ENCODE assay signal across 9 cellular contexts in genomic region chr4:113645771-113646455, GRCh38.
DNase-seq lines count a peak whose midpoint lies in the region; ATAC-seq, FAIRE-seq and TF ChIP-seq lines count a peak whose summit lies in the region.
"Had no signal": no experiment of that assay in that cellular context is flagged by ENCODE, and none has a peak within 500 bp of the region (broad histone marks: within the 10 kb centered on the region; RNA-seq: fewer than 3 reads in every experiment).

No MANE protein-coding gene starts in this region.

- H3K79me2 ChIP-seq in H1 (ENCODE audit: control insufficient read depth in 1 of 2, insufficient read depth in 2 of 2, low read length in 2 of 2) (no peaks in the 10 kb centered on the region), mesendoderm (ENCODE audit: control insufficient read depth, insufficient read depth, low read length) (no peaks in the 10 kb centered on the region)

- H2AK5ac ChIP-seq in H1 (ENCODE audit: low read depth, low read length), result no peak overlapping the region
- no peak overlapping the region for H2AK5ac ChIP-seq in mesendoderm (ENCODE audit: low read length)

- H3K27ac ChIP-seq in H1 (ENCODE audit: low read depth, low read length) (no peak overlapping the region; the same call in 1 of the 2 replicates), mesendoderm (ENCODE audit: low read depth, low read length) (peak overlapping the region; percentile 90)

- H2BK120ac ChIP-seq in H1 (replicated peaks; ENCODE audit: low read depth, low read length) (no peak overlapping the region), mesendoderm (ENCODE audit: low read depth, low read length) (no peak overlapping the region)

- H3K4me3 ChIP-seq in H1 (ENCODE audit: extremely low read depth in 1 of 4, insufficient read depth in 2 of 4, low read depth in 3 of 4, low read length in 4 of 4) (no peak overlapping the region), mesendoderm (ENCODE audit: low read length) (no peak overlapping the region)

- H3K14ac ChIP-seq in H1 (ENCODE audit: insufficient read length), result no peak overlapping the region

- no peak for TF ChIP-seq POLR2A in H1 (IDR thresholded peaks at IDR 0.05; ENCODE audit: control extremely low read depth in 1 of 2, low read depth in 2 of 2, low read length in 2 of 2)

- CTCF ChIA-PET in H1 (lab: Charles Lee; ENCODE audit: partially characterized antibody), result interaction anchor here (0.7 to 0.8 kb wide), 2 partner anchors 251 kb away, joined by 3 read pairs; no protein-coding TSS in a partner anchor

- H3K4me1 ChIP-seq in H1 (replicated peaks in 1 of 4; ENCODE audit: control insufficient read depth in 3 of 4, insufficient read depth in 4 of 4, low read length in 3 of 4) (peaks cover 4 to 14% (median 7%) of the 10 kb centered on the region in 4 experiments; a peak in 4 of 7 replicates), mesendoderm (ENCODE audit: control insufficient read depth, low read depth, low read length) (peaks cover 2% of the 10 kb centered on the region)

- no peak overlapping the region for H3K4me2 ChIP-seq in H1 (ENCODE audit: insufficient read depth in 1 of 2, low read depth in 2 of 2, low read length in 2 of 2)
- H3K4me2 ChIP-seq in mesendoderm (ENCODE audit: low read length), result no peak overlapping the region

- no peak for TF ChIP-seq EP300 in H1 (IDR thresholded peaks at IDR 0.05; ENCODE audit: borderline replicate concordance in 1 of 2, low read depth in 2 of 2, low read length in 2 of 2)

- 0 out of 2 replicates have a peak overlapping the region, but pooled peaks have one; percentile 23 for H2BK20ac ChIP-seq in H1 (ENCODE audit: low read length)

- H3K18ac ChIP-seq in H1 (ENCODE audit: extremely low read depth, low read length) (no peak overlapping the region), mesendoderm (ENCODE audit: low read length) (peak overlapping the region; percentile 75)

- H3K79me1 ChIP-seq in H1 (ENCODE audit: low read depth, low read length) (no peaks in the 10 kb centered on the region), mesendoderm (ENCODE audit: low read length) (no peaks in the 10 kb centered on the region)

- no peak overlapping the region for H4K8ac ChIP-seq in H1 (ENCODE audit: extremely low read depth, insufficient read depth, low read length)
- H4K8ac ChIP-seq in mesendoderm (ENCODE audit: low read depth, low read length), result no peak overlapping the region

- H2BK12ac ChIP-seq in H1 (ENCODE audit: low read depth, low read length), result no peak overlapping the region

- FAIRE-seq in H1 (lab: Jason Lieb, UNC), result peak; percentile 85

- no peak overlapping the region for H2AFZ ChIP-seq in H1 (ENCODE audit: low read length)

- no peak overlapping the region for H3K23ac ChIP-seq in H1 (ENCODE audit: insufficient read length)
- no peak overlapping the region for H3K23ac ChIP-seq in mesendoderm (ENCODE audit: low read length)

- no peak for ATAC-seq in HG03159 (IDR thresholded peaks at IDR 0.05; ENCODE audit: unreplicated experiment)

- no peak overlapping the region for H4K91ac ChIP-seq in H1 (replicated peaks; ENCODE audit: insufficient read length, low read length)

- no peak overlapping the region for H3K4ac ChIP-seq in H1 (replicated peaks; ENCODE audit: insufficient read length, low read depth, low read length)
- no peak overlapping the region for H3K4ac ChIP-seq in mesendoderm (ENCODE audit: low read depth, low read length)

- H3K27me3 ChIP-seq in H1 (replicated peaks in 1 of 4; ENCODE audit: control insufficient read depth in 3 of 4, extremely low read depth in 1 of 4, insufficient read depth in 3 of 4, low read length in 3 of 4) (no peaks in the 10 kb centered on the region), mesendoderm (ENCODE audit: insufficient read depth, low read length, poor library complexity) (no peaks in the 10 kb centered on the region)

- no peaks in the 10 kb centered on the region for H4K20me1 ChIP-seq in H1 (replicated peaks in 1 of 2; ENCODE audit: control insufficient read depth in 1 of 2, insufficient read depth in 2 of 2, low read length in 2 of 2)

- H4K5ac ChIP-seq in H1 (ENCODE audit: insufficient read length, low read depth, low read length) (peak overlapping the region; percentile 65), mesendoderm (ENCODE audit: low read length) (no peak overlapping the region)

- DNase-seq in COR-L47 (lab: John Stamatoyannopoulos, UW) (peak; percentile 6), LoVo (ENCODE audit: low spot score) (peak; percentile 90), H1 (ENCODE audit: low read depth in 1 of 2, low spot score in 2 of 2) (peak in 1 of 2 experiments; percentile 17), mesendoderm (peak; percentile 95), medulla oblongata (ENCODE audit: extremely low spot score) (no peak)
- DNase-seq in activated CD4-positive, alpha-beta T cell treated with anti-CD3 and anti-CD28 coated beads for 48 hours, result no peak
- no peak for DNase-seq in stimulated activated naive CD4-positive, alpha-beta T cell (lab: John Stamatoyannopoulos, UW)
- DNase-seq: activated naive CD8-positive, alpha-beta T cell treated with anti-CD3 and anti-CD28 coated beads, Interleukin-2, amount 10 ng/mL, durations not matched to agents 7 days and 5 days had no signal

- H3K23me2 ChIP-seq in H1 (ENCODE audit: low read depth, low read length), result no peaks in the 10 kb centered on the region

- H3K56ac ChIP-seq in H1 (replicated peaks; ENCODE audit: insufficient read length, low read depth, low read length), result no peak overlapping the region
- H3K56ac ChIP-seq in mesendoderm (ENCODE audit: low read length), result peak overlapping the region; percentile 71

- no peaks in the 10 kb centered on the region for H3K9me3 ChIP-seq in H1 (ENCODE audit: insufficient read depth in 2 of 2, low read depth in 1 of 2, low read length in 1 of 2)

- POLR2A ChIA-PET in H1 (lab: Charles Lee; ENCODE audit: partially characterized antibody), result interaction anchor here (0.6 kb wide), 1 partner anchor 278 kb away, joined by 4 read pairs; no protein-coding TSS in a partner anchor

- H2BK15ac ChIP-seq in H1 (ENCODE audit: low read length) (no peak overlapping the region), mesendoderm (replicated peaks; ENCODE audit: low read depth) (peak overlapping the region; percentile 92)

- H3K36me3 ChIP-seq in H1 (ENCODE audit: control insufficient read depth in 2 of 4, insufficient read depth in 4 of 4, low read length in 3 of 4) (no peaks in the 10 kb centered on the region; a peak in 1 of 8 replicates), mesendoderm (ENCODE audit: control insufficient read depth, insufficient read depth, low read length) (no peaks in the 10 kb centered on the region)

- peak overlapping the region; percentile 60; the same call in 1 of the 2 replicates for H2BK5ac ChIP-seq in H1 (ENCODE audit: low read depth, low read length)
- H2BK5ac ChIP-seq in mesendoderm (ENCODE audit: low read length), result peak overlapping the region; percentile 74

- TF ChIP-seq RAD21 in H1 (IDR thresholded peaks at IDR 0.05 in 1 of 2, conservative IDR thresholded peaks at IDR 0.05 in 1 of 2; ENCODE audit: low read depth in 2 of 2, low read length in 2 of 2), result no peak

- WGBS in H1 (ENCODE audit: extremely low coverage in 1 of 2, insufficient coverage in 1 of 2, insufficient read length in 1 of 2, insufficient replicate concordance in 2 of 2, low coverage in 1 of 2, low lambda C conversion rate in 2 of 2, missing lambda C conversion rate in 1 of 2), 2 experiments, result 77% methylated on average over 5 of the region's 5 CpGs; no CpG with 5 or more reads in 1 of the 2 experiments
- WGBS in mesendoderm (ENCODE audit: extremely low coverage, insufficient coverage, low lambda C conversion rate), result no CpG with 5 or more reads among the region's 5 CpGs

- TF ChIP-seq CTCF in H1 (IDR thresholded peaks at IDR 0.05; ENCODE audit: control extremely low read depth in 1 of 3, insufficient read depth in 1 of 3, low read depth in 1 of 3, low read length in 3 of 3), result no peak

- H3K9ac ChIP-seq in H1 (replicated peaks in 1 of 4; ENCODE audit: extremely low read depth in 1 of 4, low read depth in 3 of 4, low read length in 3 of 4) (no peak overlapping the region), mesendoderm (ENCODE audit: low read length) (no peak overlapping the region)

TF ChIP-seq in H1, 55 proteins besides CTCF, POLR2A, EP300 and RAD21:
- TF ChIP-seq JUND (IDR thresholded peaks at IDR 0.05; ENCODE audit: low read length) (0 out of 2 replicates have a peak, but pooled peaks have one; percentile 11), KDM1A (IDR thresholded peaks at IDR 0.05; ENCODE audit: borderline replicate concordance, low read length) (no peak), FOSL1 (IDR thresholded peaks at IDR 0.05; ENCODE audit: insufficient read depth, low read depth, low read length) (no peak), ATF3 (IDR thresholded peaks at IDR 0.05; ENCODE audit: insufficient read depth, low read depth, low read length) (no peak), CHD2 (IDR thresholded peaks at IDR 0.05; ENCODE audit: low read length) (no peak), BACH1 (IDR thresholded peaks at IDR 0.05; ENCODE audit: low read length) (peak; percentile 90), MAFK (IDR thresholded peaks at IDR 0.05; ENCODE audit: low read depth, low read length) (peak; percentile 92), HDAC2 (IDR thresholded peaks at IDR 0.05; ENCODE audit: borderline replicate concordance in 1 of 2, low read depth in 2 of 2, low read length in 2 of 2) (no peak), RFX5 (IDR thresholded peaks at IDR 0.05; ENCODE audit: borderline replicate concordance, low read depth, low read length) (no peak), CTBP2 (IDR thresholded peaks at IDR 0.05; ENCODE audit: borderline replicate concordance, insufficient read depth, insufficient read length, low read length) (no peak), TAF7 (optimal IDR thresholded peaks at IDR 0.05; ENCODE audit: borderline replicate concordance, low read depth, low read length) (no peak)

Comparison
In these comparisons a context has a peak if more than half of its experiments do, and no peak if none do; other contexts are left out.
1. DNase-seq: peak in COR-L47 (single experiment), LoVo (single experiment) and mesendoderm (single experiment); none in activated CD4-positive, alpha-beta T cell treated with anti-CD3 and anti-CD28 coated beads for 48 hours (single experiment), medulla oblongata (single experiment) and stimulated activated naive CD4-positive, alpha-beta T cell (0 of 6).